In genomic region chr1:963746-964525, GRCh38 we compare ENCODE assay signal across 22 cellular contexts. TPM values are rescaled to one million over a fixed set of nuclear protein-coding genes. Genes with fewer than 3 reads are reported as not detected.
"Had no signal": no experiment of that assay in that cellular context is flagged by ENCODE, and none has a peak within 500 bp of the region (broad histone marks: within the 10 kb centered on the region; RNA-seq: fewer than 3 reads in every experiment).

No MANE protein-coding gene starts in this region.

- H3K27ac Mint-ChIP-seq: activated CD8-positive, alpha-beta memory T cell treated with anti-CD3 and anti-CD28 coated beads, Interleukin-2, amount 10 ng/mL, durations not matched to agents 7 days and 5 days; activated naive CD4-positive, alpha-beta T cell treated with anti-CD3 and anti-CD28 coated beads, Interleukin-2, amount 50 U/mL, for 72 hours; activated T-cell treated with anti-CD3 and anti-CD28 coated beads, Interleukin-2, amount 50 U/mL, for 24 hours; T-helper 17 cell had no signal

- H3K9me3 Mint-ChIP-seq: activated naive CD4-positive, alpha-beta T cell treated with anti-CD3 and anti-CD28 coated beads, Interleukin-2, amount 50 U/mL, for 72 hours; activated T-cell treated with anti-CD3 and anti-CD28 coated beads, Interleukin-2, amount 50 U/mL, for 24 hours had no signal

- H3K9me3 ChIP-seq: Peyer's patch had no signal

- H3K27ac ChIP-seq: brain microvascular endothelial cell, cardiac muscle cell, Peyer's patch, VCaP had no signal

- H3K4me3 ChIP-seq: cardiac muscle cell, K562, Peyer's patch had no signal

- DNase-seq: activated CD4-positive, CD25-positive, alpha-beta regulatory T cell; activated CD8-positive, alpha-beta memory T cell treated with anti-CD3 and anti-CD28 coated beads, Interleukin-2, amount 10 ng/mL, durations not matched to agents 7 days and 5 days; activated effector memory CD4-positive, alpha-beta T cell treated with anti-CD3 and anti-CD28 coated beads, Interleukin-2, amount 50 U/mL, for 16 hours; activated naive CD4-positive, alpha-beta T cell treated with Interleukin-2 at 50 U/mL for 16 hours; activated T-cell treated with anti-CD3 and anti-CD28 coated beads, Interleukin-2, amount 50 U/mL, for 24 hours; brain microvascular endothelial cell; Karpas-422; MM.1S; NCI-H1105; NCI-H1436 treated with DMSO at 0.1 percent for 48 hours; NCI-H187; NCI-H2081; NCI-H446; NCI-H524; Peyer's patch; SHP77 treated with DMSO at 0.1 percent for 48 hours; T-helper 17 cell; T-helper 9 cell had no signal

- H3K27me3 Mint-ChIP-seq: T-helper 17 cell had no signal

- H3K27me3 ChIP-seq: brain microvascular endothelial cell, Peyer's patch had no signal

- H3K36me3 ChIP-seq: cardiac muscle cell had no signal

- H3K4me3 Mint-ChIP-seq: activated CD8-positive, alpha-beta memory T cell treated with anti-CD3 and anti-CD28 coated beads, Interleukin-2, amount 10 ng/mL, durations not matched to agents 7 days and 5 days; activated T-cell treated with anti-CD3 and anti-CD28 coated beads, Interleukin-2, amount 50 U/mL, for 24 hours; T-helper 17 cell had no signal

- ATAC-seq: activated CD8-positive, alpha-beta memory T cell treated with anti-CD3 and anti-CD28 coated beads, Interleukin-2, amount 10 ng/mL, durations not matched to agents 7 days and 5 days; activated naive CD4-positive, alpha-beta T cell treated with anti-CD3 and anti-CD28 coated beads, Interleukin-2, amount 50 U/mL, for 72 hours; K562; T-helper 17 cell had no signal

RNA-seq across cellular contexts. Expression of gene PERM1, which starts 18.0 kb away (rescaled TPM):
- total RNA-seq: activated CD8-positive, alpha-beta memory T cell treated with anti-CD3 and anti-CD28 coated beads, Interleukin-2, amount 10 ng/mL, durations not matched to agents 7 days and 5 days; activated naive CD4-positive, alpha-beta T cell treated with anti-CD3 and anti-CD28 coated beads, Interleukin-2, amount 50 U/mL, for 72 hours; K562; T-helper 17 cell had no signal
- polyA plus RNA-seq: K562 had no signal
